In the genomic region with DNA sequence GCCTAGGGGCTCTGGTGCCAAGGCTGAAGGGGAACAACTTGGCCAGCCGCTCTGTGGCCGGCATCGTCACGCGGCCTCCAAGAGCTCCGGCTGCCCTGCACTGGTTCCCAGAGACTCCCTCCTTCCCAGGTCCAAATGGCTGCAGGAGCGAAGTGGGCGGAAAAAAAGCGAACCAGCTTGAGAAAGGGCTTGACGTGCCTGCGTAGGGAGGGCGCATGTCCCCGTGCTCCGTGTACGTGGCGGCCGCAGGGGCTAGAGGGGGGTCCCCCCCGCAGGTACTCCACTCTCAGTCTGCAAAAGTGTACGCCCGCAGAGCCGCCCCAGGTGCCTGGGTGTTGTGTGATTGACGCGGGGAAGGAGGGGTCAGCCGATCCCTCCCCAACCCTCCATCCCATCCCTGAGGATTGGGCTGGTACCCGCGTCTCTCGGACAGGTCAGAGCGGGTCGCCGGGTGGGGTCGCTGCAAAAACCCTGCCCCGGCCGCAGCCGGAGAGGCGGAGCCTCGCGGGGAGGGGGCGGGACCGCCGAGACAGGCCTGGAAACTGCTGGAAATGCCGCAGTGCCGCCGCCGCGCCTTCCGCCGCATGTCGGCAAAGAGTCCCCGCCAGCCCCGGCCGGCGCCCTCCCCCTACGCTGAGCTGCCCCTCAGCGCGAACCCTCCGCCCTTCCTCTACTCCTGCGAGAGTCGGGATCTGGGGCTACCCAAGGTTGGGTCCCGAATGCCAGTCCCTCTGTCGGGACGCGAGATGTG, we compare ENCODE assay signal across 1 cellular context.
TF ChIP-seq lines count a peak whose summit lies in the region.

No MANE protein-coding gene starts in this region.

TF ChIP-seq in K562, 482 proteins besides CTCF, POLR2A, EP300 and RAD21 (continued from another document and continues in another):
- TF ChIP-seq, protein P1, sequence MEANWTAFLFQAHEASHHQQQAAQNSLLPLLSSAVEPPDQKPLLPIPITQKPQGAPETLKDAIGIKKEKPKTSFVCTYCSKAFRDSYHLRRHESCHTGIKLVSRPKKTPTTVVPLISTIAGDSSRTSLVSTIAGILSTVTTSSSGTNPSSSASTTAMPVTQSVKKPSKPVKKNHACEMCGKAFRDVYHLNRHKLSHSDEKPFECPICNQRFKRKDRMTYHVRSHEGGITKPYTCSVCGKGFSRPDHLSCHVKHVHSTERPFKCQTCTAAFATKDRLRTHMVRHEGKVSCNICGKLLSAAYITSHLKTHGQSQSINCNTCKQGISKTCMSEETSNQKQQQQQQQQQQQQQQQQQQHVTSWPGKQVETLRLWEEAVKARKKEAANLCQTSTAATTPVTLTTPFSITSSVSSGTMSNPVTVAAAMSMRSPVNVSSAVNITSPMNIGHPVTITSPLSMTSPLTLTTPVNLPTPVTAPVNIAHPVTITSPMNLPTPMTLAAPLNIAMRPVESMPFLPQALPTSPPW (CRISPR knock-in tag; IDR thresholded peaks at IDR 0.05) = peak; percentile 73
- TF ChIP-seq ETV1 (tag; conservative IDR thresholded peaks at IDR 0.05; ENCODE audit: low read depth) = 0 out of 2 replicates have a peak, but pooled peaks have one; percentile 11
- TF ChIP-seq, protein P2, sequence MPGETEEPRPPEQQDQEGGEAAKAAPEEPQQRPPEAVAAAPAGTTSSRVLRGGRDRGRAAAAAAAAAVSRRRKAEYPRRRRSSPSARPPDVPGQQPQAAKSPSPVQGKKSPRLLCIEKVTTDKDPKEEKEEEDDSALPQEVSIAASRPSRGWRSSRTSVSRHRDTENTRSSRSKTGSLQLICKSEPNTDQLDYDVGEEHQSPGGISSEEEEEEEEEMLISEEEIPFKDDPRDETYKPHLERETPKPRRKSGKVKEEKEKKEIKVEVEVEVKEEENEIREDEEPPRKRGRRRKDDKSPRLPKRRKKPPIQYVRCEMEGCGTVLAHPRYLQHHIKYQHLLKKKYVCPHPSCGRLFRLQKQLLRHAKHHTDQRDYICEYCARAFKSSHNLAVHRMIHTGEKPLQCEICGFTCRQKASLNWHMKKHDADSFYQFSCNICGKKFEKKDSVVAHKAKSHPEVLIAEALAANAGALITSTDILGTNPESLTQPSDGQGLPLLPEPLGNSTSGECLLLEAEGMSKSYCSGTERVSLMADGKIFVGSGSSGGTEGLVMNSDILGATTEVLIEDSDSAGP (CRISPR knock-in tag; IDR thresholded peaks at IDR 0.05) = no peak
- TF ChIP-seq, protein P3, sequence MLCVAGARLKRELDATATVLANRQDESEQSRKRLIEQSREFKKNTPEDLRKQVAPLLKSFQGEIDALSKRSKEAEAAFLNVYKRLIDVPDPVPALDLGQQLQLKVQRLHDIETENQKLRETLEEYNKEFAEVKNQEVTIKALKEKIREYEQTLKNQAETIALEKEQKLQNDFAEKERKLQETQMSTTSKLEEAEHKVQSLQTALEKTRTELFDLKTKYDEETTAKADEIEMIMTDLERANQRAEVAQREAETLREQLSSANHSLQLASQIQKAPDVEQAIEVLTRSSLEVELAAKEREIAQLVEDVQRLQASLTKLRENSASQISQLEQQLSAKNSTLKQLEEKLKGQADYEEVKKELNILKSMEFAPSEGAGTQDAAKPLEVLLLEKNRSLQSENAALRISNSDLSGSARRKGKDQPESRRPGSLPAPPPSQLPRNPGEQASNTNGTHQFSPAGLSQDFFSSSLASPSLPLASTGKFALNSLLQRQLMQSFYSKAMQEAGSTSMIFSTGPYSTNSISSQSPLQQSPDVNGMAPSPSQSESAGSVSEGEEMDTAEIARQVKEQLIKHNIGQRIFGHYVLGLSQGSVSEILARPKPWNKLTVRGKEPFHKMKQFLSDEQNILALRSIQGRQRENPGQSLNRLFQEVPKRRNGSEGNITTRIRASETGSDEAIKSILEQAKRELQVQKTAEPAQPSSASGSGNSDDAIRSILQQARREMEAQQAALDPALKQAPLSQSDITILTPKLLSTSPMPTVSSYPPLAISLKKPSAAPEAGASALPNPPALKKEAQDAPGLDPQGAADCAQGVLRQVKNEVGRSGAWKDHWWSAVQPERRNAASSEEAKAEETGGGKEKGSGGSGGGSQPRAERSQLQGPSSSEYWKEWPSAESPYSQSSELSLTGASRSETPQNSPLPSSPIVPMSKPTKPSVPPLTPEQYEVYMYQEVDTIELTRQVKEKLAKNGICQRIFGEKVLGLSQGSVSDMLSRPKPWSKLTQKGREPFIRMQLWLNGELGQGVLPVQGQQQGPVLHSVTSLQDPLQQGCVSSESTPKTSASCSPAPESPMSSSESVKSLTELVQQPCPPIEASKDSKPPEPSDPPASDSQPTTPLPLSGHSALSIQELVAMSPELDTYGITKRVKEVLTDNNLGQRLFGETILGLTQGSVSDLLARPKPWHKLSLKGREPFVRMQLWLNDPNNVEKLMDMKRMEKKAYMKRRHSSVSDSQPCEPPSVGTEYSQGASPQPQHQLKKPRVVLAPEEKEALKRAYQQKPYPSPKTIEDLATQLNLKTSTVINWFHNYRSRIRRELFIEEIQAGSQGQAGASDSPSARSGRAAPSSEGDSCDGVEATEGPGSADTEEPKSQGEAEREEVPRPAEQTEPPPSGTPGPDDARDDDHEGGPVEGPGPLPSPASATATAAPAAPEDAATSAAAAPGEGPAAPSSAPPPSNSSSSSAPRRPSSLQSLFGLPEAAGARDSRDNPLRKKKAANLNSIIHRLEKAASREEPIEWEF (CRISPR knock-in tag; IDR thresholded peaks at IDR 0.05) = no peak
- TF ChIP-seq ZNF134 (CRISPR knock-in tag; conservative IDR thresholded peaks at IDR 0.05) = no peak
- TF ChIP-seq PML (IDR thresholded peaks at IDR 0.05; ENCODE audit: low read length) = no peak
- no peak for TF ChIP-seq GTF2E2 (tag; IDR thresholded peaks at IDR 0.05)
- peak in 1 of 2 experiments; percentile 56; a peak in 1 of 4 replicates for TF ChIP-seq FOXA3 (CRISPR knock-in tag; conservative IDR thresholded peaks at IDR 0.05 in 1 of 2, IDR thresholded peaks at IDR 0.05 in 1 of 2)
- peak; percentile 67 for TF ChIP-seq HDAC2 (IDR thresholded peaks at IDR 0.05)
- no peak for TF ChIP-seq POLR3A (IDR thresholded peaks at IDR 0.05; ENCODE audit: borderline replicate concordance, extremely low read depth, insufficient read depth, insufficient read length)
- TF ChIP-seq, protein P4, sequence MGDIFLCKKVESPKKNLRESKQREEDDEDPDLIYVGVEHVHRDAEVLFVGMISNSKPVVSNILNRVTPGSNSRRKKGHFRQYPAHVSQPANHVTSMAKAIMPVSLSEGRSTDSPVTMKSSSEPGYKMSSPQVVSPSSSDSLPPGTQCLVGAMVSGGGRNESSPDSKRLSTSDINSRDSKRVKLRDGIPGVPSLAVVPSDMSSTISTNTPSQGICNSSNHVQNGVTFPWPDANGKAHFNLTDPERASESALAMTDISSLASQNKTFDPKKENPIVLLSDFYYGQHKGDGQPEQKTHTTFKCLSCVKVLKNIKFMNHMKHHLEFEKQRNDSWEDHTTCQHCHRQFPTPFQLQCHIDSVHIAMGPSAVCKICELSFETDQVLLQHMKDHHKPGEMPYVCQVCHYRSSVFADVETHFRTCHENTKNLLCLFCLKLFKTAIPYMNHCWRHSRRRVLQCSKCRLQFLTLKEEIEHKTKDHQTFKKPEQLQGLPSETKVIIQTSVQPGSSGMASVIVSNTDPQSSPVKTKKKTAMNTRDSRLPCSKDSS (IDR thresholded peaks at IDR 0.05; ENCODE audit: low read depth, partially characterized antibody) = no peak
- 0 out of 2 replicates have a peak, but pooled peaks have one; percentile 39 for TF ChIP-seq MXI1 (IDR thresholded peaks at IDR 0.05; ENCODE audit: low read depth, low read length)
- TF ChIP-seq MBD2 (IDR thresholded peaks at IDR 0.05; ENCODE audit: borderline replicate concordance, low read depth) = 0 out of 2 replicates have a peak, but pooled peaks have one; percentile 1
- TF ChIP-seq FOXJ3 (CRISPR knock-in tag; IDR thresholded peaks at IDR 0.05) = no peak
- TF ChIP-seq MED1 (CRISPR knock-in tag; IDR thresholded peaks at IDR 0.05; ENCODE audit: borderline replicate concordance) = no peak
- no peak for TF ChIP-seq IRF2 (CRISPR knock-in tag; IDR thresholded peaks at IDR 0.05)
- no peak for TF ChIP-seq PHB (CRISPR knock-in tag; IDR thresholded peaks at IDR 0.05)
- peak; percentile 79; the same call in 1 of the 2 replicates for TF ChIP-seq PRMT5 (CRISPR knock-in tag; IDR thresholded peaks at IDR 0.05)
- TF ChIP-seq, protein P5, sequence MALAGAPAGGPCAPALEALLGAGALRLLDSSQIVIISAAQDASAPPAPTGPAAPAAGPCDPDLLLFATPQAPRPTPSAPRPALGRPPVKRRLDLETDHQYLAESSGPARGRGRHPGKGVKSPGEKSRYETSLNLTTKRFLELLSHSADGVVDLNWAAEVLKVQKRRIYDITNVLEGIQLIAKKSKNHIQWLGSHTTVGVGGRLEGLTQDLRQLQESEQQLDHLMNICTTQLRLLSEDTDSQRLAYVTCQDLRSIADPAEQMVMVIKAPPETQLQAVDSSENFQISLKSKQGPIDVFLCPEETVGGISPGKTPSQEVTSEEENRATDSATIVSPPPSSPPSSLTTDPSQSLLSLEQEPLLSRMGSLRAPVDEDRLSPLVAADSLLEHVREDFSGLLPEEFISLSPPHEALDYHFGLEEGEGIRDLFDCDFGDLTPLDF (CRISPR knock-in tag; IDR thresholded peaks at IDR 0.05) = no peak
- TF ChIP-seq, protein P6, sequence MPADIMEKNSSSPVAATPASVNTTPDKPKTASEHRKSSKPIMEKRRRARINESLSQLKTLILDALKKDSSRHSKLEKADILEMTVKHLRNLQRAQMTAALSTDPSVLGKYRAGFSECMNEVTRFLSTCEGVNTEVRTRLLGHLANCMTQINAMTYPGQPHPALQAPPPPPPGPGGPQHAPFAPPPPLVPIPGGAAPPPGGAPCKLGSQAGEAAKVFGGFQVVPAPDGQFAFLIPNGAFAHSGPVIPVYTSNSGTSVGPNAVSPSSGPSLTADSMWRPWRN (IDR thresholded peaks at IDR 0.05; ENCODE audit: low read depth) = 0 out of 2 replicates have a peak, but pooled peaks have one; percentile 19
- TF ChIP-seq, protein P7, sequence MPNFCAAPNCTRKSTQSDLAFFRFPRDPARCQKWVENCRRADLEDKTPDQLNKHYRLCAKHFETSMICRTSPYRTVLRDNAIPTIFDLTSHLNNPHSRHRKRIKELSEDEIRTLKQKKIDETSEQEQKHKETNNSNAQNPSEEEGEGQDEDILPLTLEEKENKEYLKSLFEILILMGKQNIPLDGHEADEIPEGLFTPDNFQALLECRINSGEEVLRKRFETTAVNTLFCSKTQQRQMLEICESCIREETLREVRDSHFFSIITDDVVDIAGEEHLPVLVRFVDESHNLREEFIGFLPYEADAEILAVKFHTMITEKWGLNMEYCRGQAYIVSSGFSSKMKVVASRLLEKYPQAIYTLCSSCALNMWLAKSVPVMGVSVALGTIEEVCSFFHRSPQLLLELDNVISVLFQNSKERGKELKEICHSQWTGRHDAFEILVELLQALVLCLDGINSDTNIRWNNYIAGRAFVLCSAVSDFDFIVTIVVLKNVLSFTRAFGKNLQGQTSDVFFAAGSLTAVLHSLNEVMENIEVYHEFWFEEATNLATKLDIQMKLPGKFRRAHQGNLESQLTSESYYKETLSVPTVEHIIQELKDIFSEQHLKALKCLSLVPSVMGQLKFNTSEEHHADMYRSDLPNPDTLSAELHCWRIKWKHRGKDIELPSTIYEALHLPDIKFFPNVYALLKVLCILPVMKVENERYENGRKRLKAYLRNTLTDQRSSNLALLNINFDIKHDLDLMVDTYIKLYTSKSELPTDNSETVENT (CRISPR knock-in tag; IDR thresholded peaks at IDR 0.05) = no peak
- TF ChIP-seq, protein P8, sequence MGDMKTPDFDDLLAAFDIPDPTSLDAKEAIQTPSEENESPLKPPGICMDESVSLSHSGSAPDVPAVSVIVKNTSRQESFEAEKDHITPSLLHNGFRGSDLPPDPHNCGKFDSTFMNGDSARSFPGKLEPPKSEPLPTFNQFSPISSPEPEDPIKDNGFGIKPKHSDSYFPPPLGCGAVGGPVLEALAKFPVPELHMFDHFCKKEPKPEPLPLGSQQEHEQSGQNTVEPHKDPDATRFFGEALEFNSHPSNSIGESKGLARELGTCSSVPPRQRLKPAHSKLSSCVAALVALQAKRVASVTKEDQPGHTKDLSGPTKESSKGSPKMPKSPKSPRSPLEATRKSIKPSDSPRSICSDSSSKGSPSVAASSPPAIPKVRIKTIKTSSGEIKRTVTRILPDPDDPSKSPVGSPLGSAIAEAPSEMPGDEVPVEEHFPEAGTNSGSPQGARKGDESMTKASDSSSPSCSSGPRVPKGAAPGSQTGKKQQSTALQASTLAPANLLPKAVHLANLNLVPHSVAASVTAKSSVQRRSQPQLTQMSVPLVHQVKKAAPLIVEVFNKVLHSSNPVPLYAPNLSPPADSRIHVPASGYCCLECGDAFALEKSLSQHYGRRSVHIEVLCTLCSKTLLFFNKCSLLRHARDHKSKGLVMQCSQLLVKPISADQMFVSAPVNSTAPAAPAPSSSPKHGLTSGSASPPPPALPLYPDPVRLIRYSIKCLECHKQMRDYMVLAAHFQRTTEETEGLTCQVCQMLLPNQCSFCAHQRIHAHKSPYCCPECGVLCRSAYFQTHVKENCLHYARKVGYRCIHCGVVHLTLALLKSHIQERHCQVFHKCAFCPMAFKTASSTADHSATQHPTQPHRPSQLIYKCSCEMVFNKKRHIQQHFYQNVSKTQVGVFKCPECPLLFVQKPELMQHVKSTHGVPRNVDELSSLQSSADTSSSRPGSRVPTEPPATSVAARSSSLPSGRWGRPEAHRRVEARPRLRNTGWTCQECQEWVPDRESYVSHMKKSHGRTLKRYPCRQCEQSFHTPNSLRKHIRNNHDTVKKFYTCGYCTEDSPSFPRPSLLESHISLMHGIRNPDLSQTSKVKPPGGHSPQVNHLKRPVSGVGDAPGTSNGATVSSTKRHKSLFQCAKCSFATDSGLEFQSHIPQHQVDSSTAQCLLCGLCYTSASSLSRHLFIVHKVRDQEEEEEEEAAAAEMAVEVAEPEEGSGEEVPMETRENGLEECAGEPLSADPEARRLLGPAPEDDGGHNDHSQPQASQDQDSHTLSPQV (IDR thresholded peaks at IDR 0.05) = 0 out of 2 replicates have a peak, but pooled peaks have one; percentile 3
- no peak for TF ChIP-seq NR2C1 (IDR thresholded peaks at IDR 0.05)
- no peak for TF ChIP-seq NR2C1 (tag; IDR thresholded peaks at IDR 0.05)
- TF ChIP-seq TAF15 (IDR thresholded peaks at IDR 0.05; ENCODE audit: low read depth, low read length) = no peak
- TF ChIP-seq ZNF184 (CRISPR knock-in tag; IDR thresholded peaks at IDR 0.05) = no peak
- 0 out of 4 replicates have a peak, but pooled peaks of 1 of the 2 experiments have one; percentile 47 for TF ChIP-seq SRF (CRISPR knock-in tag; IDR thresholded peaks at IDR 0.05)
- no peak for TF ChIP-seq ZNF133 (CRISPR knock-in tag; IDR thresholded peaks at IDR 0.05)
- no peak for TF ChIP-seq PTRF (tag; IDR thresholded peaks at IDR 0.05)
- no peak for TF ChIP-seq CAMTA2 (CRISPR knock-in tag; conservative IDR thresholded peaks at IDR 0.05)
- TF ChIP-seq, protein P9, sequence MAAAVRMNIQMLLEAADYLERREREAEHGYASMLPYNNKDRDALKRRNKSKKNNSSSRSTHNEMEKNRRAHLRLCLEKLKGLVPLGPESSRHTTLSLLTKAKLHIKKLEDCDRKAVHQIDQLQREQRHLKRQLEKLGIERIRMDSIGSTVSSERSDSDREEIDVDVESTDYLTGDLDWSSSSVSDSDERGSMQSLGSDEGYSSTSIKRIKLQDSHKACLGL (CRISPR knock-in tag; IDR thresholded peaks at IDR 0.05; ENCODE audit: borderline replicate concordance, poor library complexity, severe bottlenecking) = no peak
- no peak for TF ChIP-seq FOXA1 (IDR thresholded peaks at IDR 0.05; ENCODE audit: borderline replicate concordance)
